8 cellular contexts compared by ENCODE assay signal in the genomic region with DNA sequence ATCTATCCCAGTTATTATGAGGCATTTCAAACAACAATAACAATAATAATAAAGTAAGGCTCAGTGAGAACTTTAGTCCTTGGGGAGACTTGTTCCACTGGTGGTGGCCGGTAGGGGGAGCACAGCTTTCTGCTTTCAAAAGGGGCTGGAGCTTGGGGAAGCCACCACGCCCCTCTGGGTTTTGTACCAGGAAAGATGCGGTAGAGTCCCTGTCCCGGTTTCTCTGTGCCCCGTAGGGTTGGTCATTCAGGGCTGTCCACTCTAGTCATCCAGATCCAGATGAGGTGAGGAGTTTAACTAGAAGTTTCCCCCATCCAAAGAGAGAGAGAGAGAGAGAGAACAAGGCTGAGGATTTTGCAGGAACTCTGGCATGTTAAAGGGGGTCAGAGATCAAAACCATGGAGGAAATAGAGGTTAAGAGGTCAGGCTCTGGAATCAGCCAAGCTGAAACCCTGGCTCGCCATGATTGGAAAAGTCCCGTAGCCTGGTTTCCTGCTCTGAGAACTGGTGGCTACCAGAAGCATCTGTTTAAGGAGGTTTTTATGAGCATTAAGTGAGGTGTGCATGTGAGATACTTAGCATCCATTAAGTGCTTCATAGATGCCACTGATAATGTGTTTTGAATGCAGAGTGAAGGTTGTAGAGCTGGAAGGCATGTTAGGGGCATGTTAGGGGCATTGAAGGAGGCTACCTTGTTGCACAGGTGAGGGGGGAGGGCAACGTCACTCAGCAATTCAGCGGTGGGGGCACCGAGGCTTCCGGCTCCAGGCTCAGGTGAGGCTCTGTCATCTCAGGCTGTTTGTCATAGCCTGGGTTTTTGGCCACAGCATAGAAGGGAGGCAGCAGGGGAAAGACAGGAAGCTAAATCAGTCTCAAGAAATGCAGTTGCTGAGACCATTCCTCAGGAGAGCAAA.
A peak's percentile ranks its signal among the peaks of the same experiment; 100 is the strongest.
DNase-seq lines count a peak whose midpoint lies in the region; ATAC-seq, FAIRE-seq and TF ChIP-seq lines count a peak whose summit lies in the region.

No MANE protein-coding gene starts in this region.

- H3K9me3 ChIP-seq in kidney (ENCODE audit: control insufficient read depth in 1 of 2, low read length in 2 of 2) (no peaks in the 10 kb centered on the region), stomach (no peaks in the 10 kb centered on the region)

- ATAC-seq in HG02852 (IDR thresholded peaks at IDR 0.05; ENCODE audit: unreplicated experiment) = peak; percentile 82

- DNase-seq in AG09309 (ENCODE audit: low read depth) = no peak
- peak; percentile 74 for DNase-seq in GM13976 (ENCODE audit: low spot score)
- peak; percentile 9 for DNase-seq in NOMO-1 treated with dmso at 0.1 percent for 144 hours (lab: John Stamatoyannopoulos, UW; ENCODE audit: unreplicated experiment)
- DNase-seq in activated naive CD8-positive, alpha-beta T cell treated with anti-CD3 and anti-CD28 coated beads for 36 hours = peak; percentile 46
- no peak for DNase-seq in kidney
- DNase-seq in stomach = peak; percentile 40
- DNase-seq in NCI-H187 treated with DMSO at 0.1 percent for 48 hours (lab: John Stamatoyannopoulos, UW) = no peak

- intact Hi-C loops in kidney (cut with DNase I) = no loop called here
- intact Hi-C loops in stomach (cut with DNase I; ENCODE audit: low total_unique reads) = no loop called here

- H3K4me1 Mint-ChIP-seq in activated naive CD8-positive, alpha-beta T cell treated with anti-CD3 and anti-CD28 coated beads for 36 hours = peaks cover 3% of the 10 kb centered on the region

- TF ChIP-seq CTCF in AG09309 (IDR thresholded peaks at IDR 0.05; ENCODE audit: control insufficient read depth, insufficient read depth, low read depth, low read length, missing control alignments) = peak; percentile 50
- peak; percentile 52 for TF ChIP-seq CTCF in GM13976 (IDR thresholded peaks at IDR 0.05; ENCODE audit: borderline replicate concordance, control extremely low read depth, extremely low read depth, insufficient read depth, missing control alignments)
- peak; percentile 32 for TF ChIP-seq CTCF in kidney (IDR thresholded peaks at IDR 0.05; ENCODE audit: borderline replicate concordance, extremely low read depth, insufficient read depth)
- TF ChIP-seq CTCF in stomach (IDR thresholded peaks at IDR 0.05) = peak in 4 of 7 experiments; percentile 20 to 44 (median 28)

- H3K27ac ChIP-seq in kidney (ENCODE audit: low read depth in 2 of 2, low read length in 2 of 2) (no peak overlapping the region), stomach (no peak overlapping the region)

- no peaks in the 10 kb centered on the region for H3K36me3 ChIP-seq in kidney (ENCODE audit: control insufficient read depth in 1 of 2, insufficient read depth in 2 of 2, low read length in 2 of 2)
- no peaks in the 10 kb centered on the region for H3K36me3 ChIP-seq in stomach

- H3K36me3 Mint-ChIP-seq in activated naive CD8-positive, alpha-beta T cell treated with anti-CD3 and anti-CD28 coated beads for 36 hours = no peaks in the 10 kb centered on the region

- no peak overlapping the region for H3K27ac Mint-ChIP-seq in activated naive CD8-positive, alpha-beta T cell treated with anti-CD3 and anti-CD28 coated beads for 36 hours

- WGBS in stomach, 5 donors = 44 to 51% (median 45%) methylated on average over 11 of the region's 11 CpGs

- H3K27me3 Mint-ChIP-seq in activated naive CD8-positive, alpha-beta T cell treated with anti-CD3 and anti-CD28 coated beads for 36 hours = no peaks in the 10 kb centered on the region

- in situ Hi-C loops in GM13976 (cut with MboI; ENCODE audit: low sequenced_read_pairs, unreplicated experiment) = loop anchor here (25.0 kb wide), 1 partner anchor 607 kb away; no protein-coding TSS in a partner anchor

- no peak overlapping the region for H3K4me3 Mint-ChIP-seq in activated naive CD8-positive, alpha-beta T cell treated with anti-CD3 and anti-CD28 coated beads for 36 hours

- H3K4me3 ChIP-seq in AG09309 (ENCODE audit: control insufficient read depth, low read depth, low read length) (no peak overlapping the region), kidney (ENCODE audit: low read length in 2 of 2) (no peak overlapping the region), stomach (no peak overlapping the region)

- FAIRE-seq in kidney (lab: Jason Lieb, UNC) = no peak

- peaks cover 0 to 16% (median 0%) of the 10 kb centered on the region in 3 donors for H3K27me3 ChIP-seq in stomach

- no peak overlapping the region for H3K9ac ChIP-seq in kidney (ENCODE audit: low read length in 2 of 2)

- TF ChIP-seq EP300 in stomach (IDR thresholded peaks at IDR 0.05) = no peak

- no peak for TF ChIP-seq POLR2A in stomach (IDR thresholded peaks at IDR 0.05)

- H3K4me1 ChIP-seq in kidney (ENCODE audit: control insufficient read depth in 1 of 2, insufficient read depth in 1 of 2, low read depth in 1 of 2, low read length in 2 of 2) (peaks cover 0 to 2% of the 10 kb centered on the region in 2 donors), stomach (no peaks in the 10 kb centered on the region)

- H3K9me3 Mint-ChIP-seq in activated naive CD8-positive, alpha-beta T cell treated with anti-CD3 and anti-CD28 coated beads for 36 hours = no peaks in the 10 kb centered on the region

Comparison
In these comparisons a context has a peak if more than half of its experiments do, and no peak if none do; other contexts are left out.
1. DNase-seq: peak in GM13976 (single experiment), NOMO-1 treated with dmso at 0.1 percent for 144 hours (single experiment), activated naive CD8-positive, alpha-beta T cell treated with anti-CD3 and anti-CD28 coated beads for 36 hours (single experiment) and stomach (single experiment); none in AG09309 (single experiment), kidney (single experiment) and NCI-H187 treated with DMSO at 0.1 percent for 48 hours (single experiment).
2. Peak in every context shown above with its lines, with median percentiles within 50 percentile points of each other: CTCF ChIP-seq.